1 cellular context compared by ENCODE assay signal in genomic region chr13:75479102-75479501, GRCh38.
TF ChIP-seq lines count a peak whose summit lies in the region.

No MANE protein-coding gene starts in this region.

TF ChIP-seq in endothelial cell of umbilical vein, 7 proteins besides CTCF, POLR2A, EP300 and RAD21:
- TF ChIP-seq JUN (IDR thresholded peaks at IDR 0.05; ENCODE audit: borderline replicate concordance, insufficient read depth, insufficient read length, low read depth), result no peak
- no peak for TF ChIP-seq EZH2 (IDR thresholded peaks at IDR 0.05; ENCODE audit: borderline replicate concordance, low read depth, low read length, severe bottlenecking)
- TF ChIP-seq GATA2 (IDR thresholded peaks at IDR 0.05; ENCODE audit: insufficient read depth, insufficient read length, low read depth, low read length), result no peak
- TF ChIP-seq FOS (IDR thresholded peaks at IDR 0.05; ENCODE audit: borderline replicate concordance, insufficient read depth, low read length), result no peak
- TF ChIP-seq MYC (IDR thresholded peaks at IDR 0.05; ENCODE audit: low read depth, low read length), result no peak
